In the genomic region with DNA sequence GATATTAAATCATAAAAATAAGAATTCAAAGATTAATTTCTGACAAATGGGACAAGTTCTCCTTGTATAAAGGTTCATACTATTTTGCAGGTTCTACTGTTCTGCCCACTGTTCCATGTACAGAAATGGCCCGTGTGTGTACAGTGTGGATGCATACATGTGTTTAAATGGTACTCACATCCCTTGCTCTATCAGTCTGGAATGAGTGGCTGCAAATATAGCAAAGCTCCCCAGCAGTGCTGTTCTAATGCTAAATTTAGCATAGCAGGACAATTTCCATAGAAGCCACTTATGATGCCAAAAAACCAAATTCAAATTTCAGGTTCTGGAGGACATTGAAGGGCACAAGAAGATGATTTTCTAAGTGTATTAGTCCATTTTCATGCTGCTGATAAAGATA, we compare ENCODE assay signal across 31 cellular contexts. TPM values are rescaled to one million over a fixed set of nuclear protein-coding genes. Genes with fewer than 3 reads are reported as not detected.
DNase-seq lines count a peak whose midpoint lies in the region; ATAC-seq and TF ChIP-seq lines count a peak whose summit lies in the region.
"Had no signal": no experiment of that assay in that cellular context is flagged by ENCODE, and none has a peak within 500 bp of the region (broad histone marks: within the 10 kb centered on the region; RNA-seq: fewer than 3 reads in every experiment).

No MANE protein-coding gene starts in this region.

- H2BK15ac ChIP-seq in mesenchymal stem cell (ENCODE audit: low read depth, poor library complexity, severe bottlenecking), result no peak overlapping the region

- 72% methylated on average over 1 of the region's 1 CpG for WGBS in right cardiac atrium
- 86% methylated on average over 1 of the region's 1 CpG for WGBS in mesenchymal stem cell

- no peak overlapping the region for H4K8ac ChIP-seq in mesenchymal stem cell (ENCODE audit: low read length)

- H3K9ac ChIP-seq in mesenchymal stem cell (ENCODE audit: low read length), result no peak overlapping the region
- H3K9ac ChIP-seq: BLaER1; BLaER1 treated with 17β-estradiol and CSF1 and Interleukin-3, amounts not matched to agents 10 nM and 100 nM had no signal

- no peak overlapping the region for H3K4ac ChIP-seq in mesenchymal stem cell (ENCODE audit: low read depth in 1 of 2, low read length in 2 of 2)

- H3K9me3 ChIP-seq in right cardiac atrium (ENCODE audit: control insufficient read depth, low read length), result no peaks in the 10 kb centered on the region
- no peaks in the 10 kb centered on the region for H3K9me3 ChIP-seq in right atrium auricular region
- no peaks in the 10 kb centered on the region for H3K9me3 ChIP-seq in mesenchymal stem cell (ENCODE audit: control insufficient read depth, low read length)
- H3K9me3 ChIP-seq: A549; BE2C; BLaER1; BLaER1 treated with 17β-estradiol and CSF1 and Interleukin-3, amounts not matched to agents 10 nM and 100 nM; Caco-2 had no signal

- H3K27me3 ChIP-seq in right cardiac atrium (ENCODE audit: control insufficient read depth, insufficient read depth), result no peaks in the 10 kb centered on the region
- H3K27me3 ChIP-seq in right atrium auricular region, result no peaks in the 10 kb centered on the region
- H3K27me3 ChIP-seq in mesenchymal stem cell (ENCODE audit: control insufficient read depth in 1 of 2, insufficient read depth in 1 of 2, low read length in 2 of 2), result no peaks in the 10 kb centered on the region
- H3K27me3 ChIP-seq: BE2C; BLaER1; BLaER1 treated with 17β-estradiol and CSF1 and Interleukin-3, amounts not matched to agents 10 nM and 100 nM had no signal

- no peak overlapping the region for H3K14ac ChIP-seq in mesenchymal stem cell (ENCODE audit: low read length in 2 of 2)

- peak; percentile 63 for ATAC-seq in Right ventricle myocardium superior (ENCODE audit: poor library complexity)
- no peak for ATAC-seq in right cardiac atrium
- ATAC-seq in left ventricle myocardium superior, result peak; percentile 61
- ATAC-seq in GM19463 (IDR thresholded peaks at IDR 0.05; ENCODE audit: unreplicated experiment), result no peak
- ATAC-seq: A549; CD8-positive, alpha-beta T cell had no signal

- H3K36me3 ChIP-seq in right atrium auricular region (no peaks in the 10 kb centered on the region), mesenchymal stem cell (ENCODE audit: control insufficient read depth in 1 of 2, insufficient read depth in 2 of 2, low read depth in 1 of 2, low read length in 2 of 2) (no peaks in the 10 kb centered on the region)
- H3K36me3 ChIP-seq: BE2C; BLaER1; BLaER1 treated with 17β-estradiol and CSF1 and Interleukin-3, amounts not matched to agents 10 nM and 100 nM had no signal

- H3K23ac ChIP-seq in mesenchymal stem cell (ENCODE audit: low read length in 2 of 2), result no peak overlapping the region

- intact Hi-C loops in Right ventricle myocardium superior (cut with DNase I), result no loop called here
- intact Hi-C loops in right cardiac atrium (cut with DNase I), result no loop called here
- intact Hi-C loops in left ventricle myocardium superior (cut with micrococcal nuclease), result no loop called here

- no peak overlapping the region for H4K91ac ChIP-seq in mesenchymal stem cell (ENCODE audit: low read length)

- no peaks in the 10 kb centered on the region for H3K4me1 ChIP-seq in right cardiac atrium (ENCODE audit: control insufficient read depth, insufficient read depth, low read length)
- peaks cover 0 to 13% of the 10 kb centered on the region in 2 donors for H3K4me1 ChIP-seq in right atrium auricular region
- H3K4me1 ChIP-seq in mesenchymal stem cell (ENCODE audit: control insufficient read depth, insufficient read depth, low read depth, low read length), result peaks cover 8% of the 10 kb centered on the region
- H3K4me1 ChIP-seq: BE2C; BLaER1; BLaER1 treated with 17β-estradiol and CSF1 and Interleukin-3, amounts not matched to agents 10 nM and 100 nM; Caco-2 had no signal

- H2AFZ ChIP-seq in mesenchymal stem cell (ENCODE audit: low read depth, low read length), result no peak overlapping the region

- H3K79me1 ChIP-seq in mesenchymal stem cell (replicated peaks; ENCODE audit: low read length, poor library complexity, severe bottlenecking), result peaks cover 2% of the 10 kb centered on the region

- H3K27ac ChIP-seq in right cardiac atrium (ENCODE audit: low read length), result no peak overlapping the region
- no peak overlapping the region for H3K27ac ChIP-seq in right atrium auricular region
- H3K27ac ChIP-seq in mesenchymal stem cell (ENCODE audit: low read length, poor library complexity, severe bottlenecking), result no peak overlapping the region
- H3K27ac ChIP-seq: 22Rv1; A549; BLaER1; BLaER1 treated with 17β-estradiol and CSF1 and Interleukin-3, amounts not matched to agents 10 nM and 100 nM; C4-2B had no signal

- no peak overlapping the region for H3K18ac ChIP-seq in mesenchymal stem cell (ENCODE audit: low read depth in 1 of 2, low read length in 2 of 2)

- H3K4me3 ChIP-seq in right cardiac atrium (ENCODE audit: low read length), result no peak overlapping the region
- no peak overlapping the region for H3K4me3 ChIP-seq in right atrium auricular region
- no peak overlapping the region for H3K4me3 ChIP-seq in mesenchymal stem cell (ENCODE audit: insufficient read depth in 1 of 2, low read depth in 1 of 2, low read length in 2 of 2)
- H3K4me3 ChIP-seq: A549; BLaER1; BLaER1 treated with 17β-estradiol and CSF1 and Interleukin-3, amounts not matched to agents 10 nM and 100 nM had no signal

- no peak overlapping the region for H2BK120ac ChIP-seq in mesenchymal stem cell (ENCODE audit: low read depth, low read length)

- no peak overlapping the region for H3K4me2 ChIP-seq in mesenchymal stem cell (ENCODE audit: low read length, poor library complexity, severe bottlenecking)
- H3K4me2 ChIP-seq: A549; BLaER1; BLaER1 treated with 17β-estradiol and CSF1 and Interleukin-3, amounts not matched to agents 10 nM and 100 nM had no signal

- H2BK12ac ChIP-seq in mesenchymal stem cell (ENCODE audit: low read length in 2 of 2), result no peak overlapping the region

- H2BK5ac ChIP-seq in mesenchymal stem cell (ENCODE audit: low read depth, low read length, poor library complexity, severe bottlenecking), result no peak overlapping the region

- peak overlapping the region; percentile 74 for H2AK5ac ChIP-seq in mesenchymal stem cell (ENCODE audit: low read length, severe bottlenecking)

- DNase-seq in Right ventricle myocardium superior, result no peak
- DNase-seq in right cardiac atrium, result no peak
- no peak for DNase-seq in left ventricle myocardium superior
- DNase-seq in right atrium auricular region (ENCODE audit: low spot score), result no peak
- DNase-seq in mesenchymal stem cell, result no peak
- DNase-seq: 8988T; ACHN; AML-193; BE2C; C1 segment of cervical spinal cord; Caco-2; Calu3; CD4-positive, alpha-beta memory T cell; CD4-positive, alpha-beta T cell; CD4-positive, CD25-positive, alpha-beta regulatory T cell; CD8-positive, alpha-beta memory T cell; CD8-positive, alpha-beta T cell; COR-L47; DMS 273 treated with DMSO at 0.1 percent for 48 hours; DMS153; DMS53; DMS79; DMS79 treated with DMSO at 0.1 percent for 48 hours; DND-41; EL had no signal

- no peak for TF ChIP-seq CTCF in right atrium auricular region (IDR thresholded peaks at IDR 0.05)

RNA-seq across cellular contexts. Expression of a gene that starts 9.4 kb away (rescaled TPM):
- 1.3 TPM for total RNA-seq in Right ventricle myocardium superior
- 1 to 10 TPM; 1.4 to 3.9 (median 2.6) TPM for total RNA-seq in right cardiac atrium
- 2.9 TPM for polyA plus RNA-seq in right cardiac atrium
- 1.8 TPM for total RNA-seq in left ventricle myocardium superior
- 1 to 10 TPM; 1.9 to 5.8 TPM for total RNA-seq in right atrium auricular region
- polyA plus RNA-seq in mesenchymal stem cell (2013, experiment 1 of 2), result 1.3 TPM
- 1.8 TPM for polyA plus RNA-seq in mesenchymal stem cell (2013, experiment 2 of 2)
- total RNA-seq: CD4-positive, alpha-beta memory T cell; CD4-positive, alpha-beta T cell; CD4-positive, CD25-positive, alpha-beta regulatory T cell; CD8-positive, alpha-beta memory T cell; CD8-positive, alpha-beta T cell had no signal
- polyA plus RNA-seq: CD4-positive, alpha-beta memory T cell; CD4-positive, CD25-positive, alpha-beta regulatory T cell; CD8-positive, alpha-beta memory T cell had no signal

Comparison
In these comparisons a context has a peak if more than half of its experiments do, and no peak if none do; other contexts are left out.
1. ATAC-seq: peak in Right ventricle myocardium superior (single experiment) and left ventricle myocardium superior (single experiment); none in right cardiac atrium (0 of 2) and GM19463 (single experiment).